Comparison of ENCODE assay signal across 1 cellular context in the genomic region with DNA sequence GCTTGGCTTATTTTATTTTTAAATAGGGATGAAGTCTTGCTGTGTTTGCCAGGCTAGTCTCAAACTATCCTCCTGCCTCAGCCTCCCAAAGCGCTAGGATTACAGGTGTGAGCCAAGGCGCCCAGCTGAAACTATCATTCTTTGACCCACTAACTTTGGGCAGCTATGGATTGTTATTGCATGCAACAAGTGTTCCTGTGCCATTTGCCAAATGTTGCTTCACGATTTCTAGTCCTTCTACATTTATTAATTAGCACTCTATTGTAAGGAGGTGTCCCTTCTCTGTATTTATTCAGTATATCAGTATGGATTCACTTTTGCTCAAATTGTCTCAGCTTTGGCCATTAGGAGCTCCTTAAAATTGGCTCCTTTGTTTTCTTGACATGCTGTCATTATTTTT.
TF ChIP-seq lines count a peak whose summit lies in the region.

No MANE protein-coding gene starts in this region.

TF ChIP-seq in neural cell, 6 proteins besides CTCF, POLR2A, EP300 and RAD21:
- TF ChIP-seq POLR2AphosphoS5 (IDR thresholded peaks at IDR 0.05) (peak; percentile 26), TAF1 (IDR thresholded peaks at IDR 0.05; ENCODE audit: low read depth) (no peak)
